ENCODE assay signal across 8 cellular contexts in the genomic region with DNA sequence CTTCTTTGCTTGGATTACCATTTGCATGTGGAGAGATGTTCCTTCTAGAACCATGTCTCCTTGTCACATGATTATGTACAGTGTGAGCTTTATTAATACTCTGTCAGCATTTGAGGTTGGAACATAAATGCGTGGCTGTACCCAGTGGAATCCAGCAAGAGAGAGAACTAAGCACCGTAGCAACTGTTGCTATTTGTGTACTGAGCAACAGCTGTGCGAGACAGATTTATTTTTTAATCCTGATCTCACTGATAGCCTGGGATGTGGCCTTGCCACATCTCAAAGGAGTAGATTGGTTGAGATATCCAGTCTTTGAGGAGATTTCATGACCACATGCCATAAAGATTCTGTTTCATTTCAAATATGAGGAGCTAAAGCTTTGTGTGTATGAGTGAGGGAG. TPM values are rescaled to one million over a fixed set of nuclear protein-coding genes. Genes with fewer than 3 reads are reported as not detected.
DNase-seq lines count a peak whose midpoint lies in the region; ATAC-seq and TF ChIP-seq lines count a peak whose summit lies in the region.

No MANE protein-coding gene starts in this region.

- DNase-seq in activated T-cell treated with anti-CD3 and anti-CD28 coated beads, Interleukin-2, amount 50 U/mL, for 72 hours = no peak
- no peak for DNase-seq in activated T-cell treated with anti-CD3 and anti-CD28 coated beads for 4 hours
- peak; percentile 20 to 64 (median 34) for DNase-seq in body of pancreas
- DNase-seq in left kidney (ENCODE audit: low read depth, low spot score) = peak; percentile 86
- DNase-seq in upper lobe of right lung = no peak
- DNase-seq in substantia nigra (lab: John Stamatoyannopoulos, UW) = no peak
- DNase-seq in NCI-H2227 treated with DMSO at 0.1 percent for 48 hours (lab: John Stamatoyannopoulos, UW) = no peak
- no peak for DNase-seq in central memory CD4-positive, alpha-beta T cell

- ATAC-seq in activated T-cell treated with anti-CD3 and anti-CD28 coated beads, Interleukin-2, amount 50 U/mL, for 72 hours (replicated peaks in 1 of 2) = peak; percentile 7 to 44
- ATAC-seq in body of pancreas (peak; percentile 91), upper lobe of right lung (peak; percentile 93)

- no peak for TF ChIP-seq POLR2A in body of pancreas (IDR thresholded peaks at IDR 0.05)

- H3K4me3 ChIP-seq in body of pancreas (no peak overlapping the region), upper lobe of right lung (no peak overlapping the region)

- no peaks in the 10 kb centered on the region for H3K27me3 Mint-ChIP-seq in activated T-cell treated with anti-CD3 and anti-CD28 coated beads, Interleukin-2, amount 50 U/mL, for 72 hours (ENCODE audit: low read depth)

- intact Hi-C loops in body of pancreas (cut with DNase I) (no loop called here), upper lobe of right lung (cut with DNase I) (no loop called here)

- H3K4me3 Mint-ChIP-seq in activated T-cell treated with anti-CD3 and anti-CD28 coated beads, Interleukin-2, amount 50 U/mL, for 72 hours = no peak overlapping the region

- peak overlapping the region; percentile 18 to 54 (median 40) for H3K27ac ChIP-seq in body of pancreas
- peak overlapping the region; percentile 75 for H3K27ac ChIP-seq in upper lobe of right lung
- no peak overlapping the region for H3K27ac ChIP-seq in substantia nigra (ENCODE audit: low read depth, low read length, poor library complexity, severe bottlenecking)

- H3K36me3 Mint-ChIP-seq in activated T-cell treated with anti-CD3 and anti-CD28 coated beads, Interleukin-2, amount 50 U/mL, for 72 hours (ENCODE audit: insufficient read depth in 2 of 2) = no peaks in the 10 kb centered on the region

- TF ChIP-seq CTCF in body of pancreas (IDR thresholded peaks at IDR 0.05) (no peak), upper lobe of right lung (IDR thresholded peaks at IDR 0.05) (no peak)

- 5 to 7% methylated on average over 3 of the region's 3 CpGs for WGBS in body of pancreas, 2 donors

- H3K9me3 ChIP-seq in body of pancreas = no peaks in the 10 kb centered on the region
- no peaks in the 10 kb centered on the region for H3K9me3 ChIP-seq in upper lobe of right lung

- no peaks in the 10 kb centered on the region for H3K9me3 Mint-ChIP-seq in activated T-cell treated with anti-CD3 and anti-CD28 coated beads, Interleukin-2, amount 50 U/mL, for 72 hours

- H3K4me1 ChIP-seq in body of pancreas = peaks cover 35% of the 10 kb centered on the region
- peaks cover 14% of the 10 kb centered on the region for H3K4me1 ChIP-seq in upper lobe of right lung

- H3K27me3 ChIP-seq in body of pancreas (no peaks in the 10 kb centered on the region), upper lobe of right lung (no peaks in the 10 kb centered on the region)

- no peak overlapping the region for H3K27ac Mint-ChIP-seq in activated T-cell treated with anti-CD3 and anti-CD28 coated beads, Interleukin-2, amount 50 U/mL, for 72 hours

- H3K36me3 ChIP-seq in body of pancreas (replicated peaks in 1 of 2; ENCODE audit: insufficient read depth in 1 of 2, low read depth in 2 of 2) (peaks cover 0 to 2% of the 10 kb centered on the region in 2 donors), upper lobe of right lung (peaks cover 16% of the 10 kb centered on the region)

- H3K4me1 Mint-ChIP-seq in activated T-cell treated with anti-CD3 and anti-CD28 coated beads, Interleukin-2, amount 50 U/mL, for 72 hours (ENCODE audit: low read depth) = peaks cover 18% of the 10 kb centered on the region

RNA-seq across cellular contexts. Expression of a gene that starts 43.4 kb away (rescaled TPM):
- 10 to 100 TPM; 12.5 to 16.6 TPM for total RNA-seq in activated T-cell treated with anti-CD3 and anti-CD28 coated beads, Interleukin-2, amount 50 U/mL, for 72 hours
- total RNA-seq in body of pancreas (10 to 100 TPM; 39.2 to 46.8 TPM), upper lobe of right lung (35.5 TPM)

Comparison
In these comparisons a context has a peak if more than half of its experiments do, and no peak if none do; other contexts are left out.
1. ATAC-seq: peak in every context shown above with its lines; median percentile 93 in upper lobe of right lung; 91 in body of pancreas; 26 in activated T-cell treated with anti-CD3 and anti-CD28 coated beads, Interleukin-2, amount 50 U/mL, for 72 hours.
2. DNase-seq: peak in body of pancreas (4 of 4) and left kidney (single experiment); none in activated T-cell treated with anti-CD3 and anti-CD28 coated beads, Interleukin-2, amount 50 U/mL, for 72 hours (0 of 2), activated T-cell treated with anti-CD3 and anti-CD28 coated beads for 4 hours (single experiment), upper lobe of right lung (single experiment), substantia nigra (0 of 49), NCI-H2227 treated with DMSO at 0.1 percent for 48 hours (single experiment) and central memory CD4-positive, alpha-beta T cell (single experiment).